21 cellular contexts compared by ENCODE assay signal in genomic region chr22:32990187-32990586, GRCh38.
A peak's percentile ranks its signal among the peaks of the same experiment; 100 is the strongest.
DNase-seq lines count a peak whose midpoint lies in the region; ATAC-seq and TF ChIP-seq lines count a peak whose summit lies in the region.
"Had no signal": no experiment of that assay in that cellular context is flagged by ENCODE, and none has a peak within 500 bp of the region (broad histone marks: within the 10 kb centered on the region; RNA-seq: fewer than 3 reads in every experiment).

No MANE protein-coding gene starts in this region.

- no peaks in the 10 kb centered on the region for H3K36me3 ChIP-seq in breast epithelium
- H3K36me3 ChIP-seq in HEK293 (ENCODE audit: control insufficient read depth in 2 of 2, insufficient read depth in 1 of 2, low read length in 2 of 2) = no peaks in the 10 kb centered on the region
- no peaks in the 10 kb centered on the region for H3K36me3 ChIP-seq in RWPE2 (ENCODE audit: low read depth)
- H3K36me3 ChIP-seq: BLaER1 had no signal

- CTCF ChIA-PET in MCF 10A (lab: Yijun Ruan, JAX) = interaction anchor here (0.6 kb wide), 1 partner anchor 193 kb away, joined by 3 read pairs; no protein-coding TSS in a partner anchor
- CTCF ChIA-PET in HEK293 (lab: Yijun Ruan, JAX) = interaction anchor here (0.6 to 2.8 kb wide), 2 partner anchors 11 to 133 kb away, joined by 3 to 18 read pairs; no protein-coding TSS in a partner anchor

- H3K9me3 ChIP-seq in breast epithelium (no peaks in the 10 kb centered on the region), HEK293 (ENCODE audit: control insufficient read depth, insufficient read depth, low read depth, low read length) (no peaks in the 10 kb centered on the region), RWPE2 (ENCODE audit: severe bottlenecking) (no peaks in the 10 kb centered on the region)
- H3K9me3 ChIP-seq: BLaER1, Caco-2 had no signal

- peaks cover 6% of the 10 kb centered on the region for H3K36me3 Mint-ChIP-seq in MCF 10A (ENCODE audit: insufficient read depth, unreplicated experiment)
- H3K36me3 Mint-ChIP-seq in nephron (ENCODE audit: low read depth) = no peaks in the 10 kb centered on the region
- H3K36me3 Mint-ChIP-seq: CD4-positive, CD25-positive, alpha-beta regulatory T cell; CD8-positive, alpha-beta T cell had no signal

- H3K27ac Mint-ChIP-seq in MCF 10A (ENCODE audit: low read depth, unreplicated experiment) = peak overlapping the region; percentile 77
- peak overlapping the region in 2 of 3 experiments; percentile 12 to 16 for H3K27ac Mint-ChIP-seq in nephron
- H3K27ac Mint-ChIP-seq: B cell; CD4-positive, CD25-positive, alpha-beta regulatory T cell; CD8-positive, alpha-beta T cell; GM23338; H9; HFFc6 had no signal

- no peak overlapping the region for H3K4me3 Mint-ChIP-seq in MCF 10A (ENCODE audit: unreplicated experiment)
- H3K4me3 Mint-ChIP-seq in nephron = no peak overlapping the region
- H3K4me3 Mint-ChIP-seq: B cell; CD4-positive, CD25-positive, alpha-beta regulatory T cell; CD8-positive, alpha-beta T cell; GM23338; H9; HFFc6 had no signal

- H3K27ac ChIP-seq in breast epithelium (no peak overlapping the region), HEK293 (ENCODE audit: extremely low read depth, low read depth, low read length) (no peak overlapping the region), RWPE2 (ENCODE audit: poor library complexity, severe bottlenecking) (peak overlapping the region; percentile 90)
- H3K27ac ChIP-seq: 22Rv1, BLaER1, C4-2B had no signal

- DNase-seq in MCF 10A (ENCODE audit: unreplicated experiment) (no peak), breast epithelium (ENCODE audit: low spot score in 2 of 2) (no peak), RWPE2 (ENCODE audit: low spot score) (no peak), posterior vena cava (ENCODE audit: low spot score) (no peak)
- DNase-seq: Caco-2; CD4-positive, CD25-positive, alpha-beta regulatory T cell; CD8-positive, alpha-beta T cell; DMS153; DND-41; H9; HFFc6 had no signal

- H3K4me1 ChIP-seq in breast epithelium (no peaks in the 10 kb centered on the region), HEK293 (ENCODE audit: control insufficient read depth, insufficient read depth, low read length) (no peaks in the 10 kb centered on the region), RWPE2 (ENCODE audit: insufficient read depth, poor library complexity, severe bottlenecking) (peaks cover 32% of the 10 kb centered on the region)
- H3K4me1 ChIP-seq: Caco-2 had no signal

- no peak overlapping the region for H3K4me3 ChIP-seq in breast epithelium
- H3K4me3 ChIP-seq in HEK293 (ENCODE audit: low read depth, low read length) = no peak overlapping the region
- no peak overlapping the region for H3K4me3 ChIP-seq in RWPE2 (ENCODE audit: severe bottlenecking)
- H3K4me3 ChIP-seq: BLaER1, GM23338 had no signal

- ATAC-seq in RWPE2 (ENCODE audit: low read depth) (no peak), HG03175 (IDR thresholded peaks at IDR 0.05; ENCODE audit: unreplicated experiment) (no peak), GM18907 (IDR thresholded peaks at IDR 0.05; ENCODE audit: unreplicated experiment) (no peak)
- ATAC-seq: CD8-positive, alpha-beta T cell; GM23338; HCT116 had no signal

- H3K4me1 Mint-ChIP-seq in MCF 10A (ENCODE audit: insufficient read depth, unreplicated experiment) (peaks cover 60% of the 10 kb centered on the region), nephron (peaks cover 54% of the 10 kb centered on the region)
- H3K4me1 Mint-ChIP-seq: CD4-positive, CD25-positive, alpha-beta regulatory T cell had no signal

- no peak for TF ChIP-seq POLR2A in breast epithelium (IDR thresholded peaks at IDR 0.05)

- no peaks in the 10 kb centered on the region for H3K9me3 Mint-ChIP-seq in MCF 10A (ENCODE audit: unreplicated experiment)
- no peaks in the 10 kb centered on the region for H3K9me3 Mint-ChIP-seq in nephron
- H3K9me3 Mint-ChIP-seq: CD8-positive, alpha-beta T cell; GM23338; H9; HFFc6 had no signal

- no TSS peak for BruUV-seq in MCF 10A (replicated peaks; lab: Mats Ljungman, UMichigan)

- TF ChIP-seq CTCF in MCF 10A (IDR thresholded peaks at IDR 0.05; ENCODE audit: unreplicated experiment) (no peak), breast epithelium (IDR thresholded peaks at IDR 0.05) (no peak), HEK293 (tag by site-specific recombination; IDR thresholded peaks at IDR 0.05) (no peak), RWPE2 (IDR thresholded peaks at IDR 0.05; ENCODE audit: poor library complexity, severe bottlenecking) (no peak), nephron (IDR thresholded peaks at IDR 0.05; ENCODE audit: unreplicated experiment in 3 of 3) (no peak)

- H3K27me3 Mint-ChIP-seq in MCF 10A (ENCODE audit: insufficient read depth, unreplicated experiment) (no peaks in the 10 kb centered on the region), nephron (ENCODE audit: low read depth) (peaks cover 8% of the 10 kb centered on the region)
- H3K27me3 Mint-ChIP-seq: CD4-positive, CD25-positive, alpha-beta regulatory T cell had no signal

- no peaks in the 10 kb centered on the region for H3K27me3 ChIP-seq in breast epithelium
- H3K27me3 ChIP-seq in RWPE2 (ENCODE audit: insufficient read depth, poor library complexity, severe bottlenecking) = no peaks in the 10 kb centered on the region
- H3K27me3 ChIP-seq: BLaER1 had no signal

- POLR2A ChIA-PET in MCF 10A (lab: Yijun Ruan, JAX) = no interaction called here
- POLR2A ChIA-PET in HEK293 (lab: Yijun Ruan, JAX) = no interaction called here

- intact Hi-C loops in MCF 10A (cut with micrococcal nuclease) (no loop called here), breast epithelium (cut with DNase I; ENCODE audit: low total_unique reads) (loop anchor here (10.0 kb wide), 1 partner anchor 455 kb away; no protein-coding TSS in a partner anchor), posterior vena cava (cut with DNase I) (no loop called here)

TF ChIP-seq in HEK293, 187 proteins besides CTCF, POLR2A, EP300 and RAD21:
- no peak for TF ChIP-seq ZNF501 (tag by site-specific recombination; IDR thresholded peaks at IDR 0.05)
- no peak for TF ChIP-seq PRDM6 (tag by site-specific recombination; IDR thresholded peaks at IDR 0.05)
- peak; percentile 96 for TF ChIP-seq ZNF366 (tag by site-specific recombination; conservative IDR thresholded peaks at IDR 0.05)
- peak; percentile 92 for TF ChIP-seq ZBTB17 (tag by site-specific recombination; IDR thresholded peaks at IDR 0.05)
